ENCODE assay signal across 8 cellular contexts in the genomic region with DNA sequence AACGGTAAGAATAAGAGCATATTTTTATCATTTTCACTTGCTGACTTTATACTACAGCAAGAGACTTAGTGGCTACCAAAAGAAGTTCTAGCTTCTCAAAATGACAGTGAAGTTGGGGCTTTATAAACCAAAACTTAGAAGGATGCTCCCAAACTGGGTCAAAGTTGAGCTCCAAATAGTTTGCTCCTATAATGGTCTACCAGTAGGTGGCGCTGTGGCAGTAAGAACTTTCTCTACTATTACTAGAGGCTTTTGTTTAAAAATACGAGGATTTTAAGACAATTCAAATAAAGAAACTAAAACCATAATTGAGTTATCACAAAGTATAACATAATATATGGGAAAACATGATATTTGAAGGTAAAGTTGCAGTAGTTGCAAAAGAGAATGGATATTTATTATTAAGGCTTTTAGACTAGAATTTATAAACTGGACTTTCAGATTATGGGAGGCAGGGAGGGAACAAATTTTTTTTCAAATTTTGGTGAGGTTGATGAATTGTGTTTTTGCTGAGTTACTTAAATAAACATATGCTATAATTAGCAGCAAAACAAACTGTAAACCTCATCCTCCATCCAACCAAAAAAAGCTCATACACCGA.
DNase-seq lines count a peak whose midpoint lies in the region; ATAC-seq, FAIRE-seq and TF ChIP-seq lines count a peak whose summit lies in the region.

No MANE protein-coding gene starts in this region.

- no peak overlapping the region for H3K4me3 ChIP-seq in gastroesophageal sphincter

- POLR2A ChIA-PET in CD4-positive, alpha-beta T cell (lab: Charles Lee): interaction anchor here (1.9 to 2.5 kb wide), 2 partner anchors 76 to 79 kb away, joined by 8 to 20 read pairs; a partner anchor contains a TSS

- DNase-seq in CD4-positive, alpha-beta T cell: peak; percentile 22 to 65 (median 57)
- DNase-seq in HTR-8/SVneo (ENCODE audit: insufficient read length, low spot score) (peak; percentile 81), SHP77 (lab: John Stamatoyannopoulos, UW) (peak; percentile 6 to 24), pons (ENCODE audit: low spot score) (peak; percentile 83), NCI-H128 (lab: John Stamatoyannopoulos, UW; ENCODE audit: unreplicated experiment) (no peak)
- peak; percentile 58 for DNase-seq in activated gamma-delta T cell treated with anti-CD3 and anti-CD28 coated beads, Interleukin-2, amount 50 U/mL, for 16 hours (ENCODE audit: low read depth)

- H3K27me3 Mint-ChIP-seq in CD4-positive, alpha-beta T cell: no peaks in the 10 kb centered on the region

- H3K36me3 Mint-ChIP-seq in CD4-positive, alpha-beta T cell (ENCODE audit: low read depth): no peaks in the 10 kb centered on the region

- no peak for TF ChIP-seq EP300 in gastroesophageal sphincter (IDR thresholded peaks at IDR 0.05)

- no peak overlapping the region for H3K27ac ChIP-seq in CD4-positive, alpha-beta T cell (ENCODE audit: low read depth, low read length)
- peak overlapping the region in 2 of 4 donors; percentile 25 to 37 for H3K27ac ChIP-seq in gastroesophageal sphincter

- TF ChIP-seq CTCF in CD4-positive, alpha-beta T cell (IDR thresholded peaks at IDR 0.05): peak; percentile 97
- peak; percentile 78 to 96 (median 84) for TF ChIP-seq CTCF in gastroesophageal sphincter (IDR thresholded peaks at IDR 0.05)

- CTCF ChIA-PET in CD4-positive, alpha-beta T cell (lab: Charles Lee): interaction anchor here (0.7 to 3.7 kb wide), 10 partner anchors 10 to 480 kb away, joined by 3 to 52 read pairs (median 4); a partner anchor contains a TSS

- H3K9me3 Mint-ChIP-seq in CD4-positive, alpha-beta T cell: no peaks in the 10 kb centered on the region

- no peak overlapping the region for H3K4me3 Mint-ChIP-seq in CD4-positive, alpha-beta T cell

- ATAC-seq in CD4-positive, alpha-beta T cell (ENCODE audit: poor library complexity): peak; percentile 51
- ATAC-seq in gastroesophageal sphincter (peak; percentile 72), GM21528 (IDR thresholded peaks at IDR 0.05; ENCODE audit: low FRiP score, unreplicated experiment) (no peak)

- no peaks in the 10 kb centered on the region for H3K27me3 ChIP-seq in CD4-positive, alpha-beta T cell (ENCODE audit: control insufficient read depth, insufficient read depth, low read length)
- H3K27me3 ChIP-seq in gastroesophageal sphincter: no peaks in the 10 kb centered on the region

- H3K9me3 ChIP-seq in CD4-positive, alpha-beta T cell (ENCODE audit: control insufficient read depth, low read length): no peaks in the 10 kb centered on the region
- H3K9me3 ChIP-seq in gastroesophageal sphincter: no peaks in the 10 kb centered on the region

- H3K36me3 ChIP-seq in gastroesophageal sphincter: peaks cover 0 to 11% of the 10 kb centered on the region in 2 donors

- FAIRE-seq in HTR-8/SVneo (lab: Jason Lieb, UNC): peak; percentile 4

- peaks cover 0 to 18% (median 0%) of the 10 kb centered on the region in 3 donors for H3K4me1 ChIP-seq in gastroesophageal sphincter

- 42 to 52% methylated on average over 3 to 4 of the region's 4 CpGs for WGBS in gastroesophageal sphincter (ENCODE audit: low coverage in 1 of 2), 2 donors

- no peak for TF ChIP-seq POLR2A in gastroesophageal sphincter (IDR thresholded peaks at IDR 0.05)

- H3K4me1 Mint-ChIP-seq in CD4-positive, alpha-beta T cell (ENCODE audit: low read depth): no peaks in the 10 kb centered on the region

- H3K27ac Mint-ChIP-seq in CD4-positive, alpha-beta T cell: no peak overlapping the region

- intact Hi-C loops in CD4-positive, alpha-beta T cell (cut with DNase I, micrococcal nuclease): loop anchor here (1.0 kb wide), 2 partner anchors 76 to 197 kb away; no protein-coding TSS in a partner anchor
